8 cellular contexts compared by ENCODE assay signal in the genomic region with DNA sequence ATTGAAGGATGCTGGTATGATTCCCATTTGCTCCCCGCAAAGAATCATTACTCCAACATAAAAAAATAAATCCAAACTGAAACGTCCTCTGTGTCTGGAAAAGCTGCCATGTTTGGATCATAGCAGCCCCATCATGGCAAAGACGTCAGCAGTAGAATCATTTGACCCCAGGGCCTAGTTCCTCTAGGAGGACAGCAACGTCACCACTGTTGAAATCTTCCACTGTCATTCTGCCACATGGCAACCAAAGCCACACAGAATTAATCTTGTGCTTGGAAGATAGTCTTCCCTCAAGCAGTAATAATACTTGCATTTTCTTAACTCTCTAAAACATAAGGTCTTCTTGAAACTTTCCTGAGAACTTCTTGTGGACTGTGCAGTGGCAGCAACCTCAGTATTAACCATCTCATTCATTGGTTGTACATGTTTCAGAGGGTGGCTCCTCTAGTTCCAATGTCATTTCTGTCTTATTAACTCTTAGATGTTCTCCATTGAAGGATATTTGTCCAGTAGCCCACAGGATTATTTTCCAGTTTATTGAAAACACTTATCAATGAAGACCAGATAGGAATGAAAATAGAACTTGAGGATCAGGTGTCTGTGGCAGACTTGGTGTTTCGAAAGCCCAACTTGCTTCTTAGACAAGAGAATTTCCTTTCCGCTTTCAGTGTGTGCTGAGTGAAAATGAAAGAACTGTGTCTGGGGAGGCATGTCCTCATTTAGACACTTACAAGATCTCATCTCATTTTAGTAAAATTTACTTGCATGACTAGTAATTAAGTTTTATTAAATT. TPM values are rescaled to one million over a fixed set of nuclear protein-coding genes. Genes with fewer than 3 reads are reported as not detected.
DNase-seq lines count a peak whose midpoint lies in the region; ATAC-seq and TF ChIP-seq lines count a peak whose summit lies in the region.
"Had no signal": no experiment of that assay in that cellular context is flagged by ENCODE, and none has a peak within 500 bp of the region (broad histone marks: within the 10 kb centered on the region; RNA-seq: fewer than 3 reads in every experiment).

No MANE protein-coding gene starts in this region.

- H3K27ac ChIP-seq in MM.1S (ENCODE audit: low read length) (peak overlapping the region; percentile 52; the same call in 1 of the 2 replicates), colonic mucosa (no peak overlapping the region)
- H3K27ac ChIP-seq in CD4-positive, alpha-beta T cell (ENCODE audit: low read depth, low read length) = no peak overlapping the region
- H3K27ac ChIP-seq: adrenal gland had no signal

- H3K9ac ChIP-seq in MM.1S (ENCODE audit: low read length) (no peak overlapping the region), colonic mucosa (ENCODE audit: low read depth in 2 of 2, low read length in 2 of 2) (no peak overlapping the region)

- no peaks in the 10 kb centered on the region for H3K79me2 ChIP-seq in MM.1S (ENCODE audit: low read length)

- peak; percentile 97 for ATAC-seq in GM19324 (IDR thresholded peaks at IDR 0.05; ENCODE audit: low FRiP score, unreplicated experiment)
- ATAC-seq in HG02852 (IDR thresholded peaks at IDR 0.05; ENCODE audit: unreplicated experiment) = peak; percentile 99
- ATAC-seq in stimulated activated naive B cell treated with anti-CD40 and anti-IgM and Interleukin-4, amounts not matched to agents 10 μg/mL and 1 μg/mL and 100 μg/mL, for 72 hours (replicated peaks) = peak; percentile 80 to 84
- no peak for ATAC-seq in CD4-positive, alpha-beta T cell (ENCODE audit: poor library complexity)

- no peak overlapping the region for H2AFZ ChIP-seq in MM.1S (ENCODE audit: low read length)

- intact Hi-C loops in colonic mucosa (cut with DNase I) = no loop called here
- intact Hi-C loops in CD4-positive, alpha-beta T cell (cut with DNase I, micrococcal nuclease) = no loop called here

- peaks cover 2 to 7% of the 10 kb centered on the region in 2 donors for H3K36me3 Mint-ChIP-seq in stimulated activated naive B cell treated with anti-CD40 and anti-IgM and Interleukin-4, amounts not matched to agents 10 μg/mL and 1 μg/mL and 100 μg/mL, for 72 hours
- no peaks in the 10 kb centered on the region for H3K36me3 Mint-ChIP-seq in CD4-positive, alpha-beta T cell (ENCODE audit: low read depth)

- no peak overlapping the region for H3K27ac Mint-ChIP-seq in stimulated activated naive B cell treated with anti-CD40 and anti-IgM and Interleukin-4, amounts not matched to agents 10 μg/mL and 1 μg/mL and 100 μg/mL, for 72 hours
- H3K27ac Mint-ChIP-seq in CD4-positive, alpha-beta T cell = no peak overlapping the region

- H3K4me2 ChIP-seq in MM.1S (ENCODE audit: low read depth, low read length) = peak overlapping the region; percentile 58; the same call in 1 of the 2 replicates

- peaks cover 0 to 7% of the 10 kb centered on the region in 2 donors for H3K27me3 Mint-ChIP-seq in stimulated activated naive B cell treated with anti-CD40 and anti-IgM and Interleukin-4, amounts not matched to agents 10 μg/mL and 1 μg/mL and 100 μg/mL, for 72 hours
- peaks cover 17% of the 10 kb centered on the region for H3K27me3 Mint-ChIP-seq in CD4-positive, alpha-beta T cell

- peaks cover 3 to 5% of the 10 kb centered on the region in 2 donors for H3K9me3 Mint-ChIP-seq in stimulated activated naive B cell treated with anti-CD40 and anti-IgM and Interleukin-4, amounts not matched to agents 10 μg/mL and 1 μg/mL and 100 μg/mL, for 72 hours
- H3K9me3 Mint-ChIP-seq in CD4-positive, alpha-beta T cell = no peaks in the 10 kb centered on the region

- POLR2A ChIA-PET in CD4-positive, alpha-beta T cell (lab: Charles Lee) = no interaction called here

- H4K20me1 ChIP-seq in MM.1S (ENCODE audit: insufficient read depth, low read length) = no peaks in the 10 kb centered on the region

- DNase-seq in MM.1S = peak; percentile 86
- DNase-seq in stimulated activated naive B cell treated with anti-CD40 and anti-IgM and Interleukin-4, amounts not matched to agents 10 μg/mL and 1 μg/mL and 100 μg/mL, for 72 hours = no peak
- no peak for DNase-seq in colonic mucosa
- DNase-seq in CD4-positive, alpha-beta T cell = no peak
- no peak for DNase-seq in NCI-H1105 (lab: John Stamatoyannopoulos, UW)
- DNase-seq: adrenal gland had no signal

- H3K4me1 Mint-ChIP-seq in stimulated activated naive B cell treated with anti-CD40 and anti-IgM and Interleukin-4, amounts not matched to agents 10 μg/mL and 1 μg/mL and 100 μg/mL, for 72 hours = peaks cover 25 to 26% of the 10 kb centered on the region in 2 donors
- no peaks in the 10 kb centered on the region for H3K4me1 Mint-ChIP-seq in CD4-positive, alpha-beta T cell (ENCODE audit: low read depth)

- H3K36me3 ChIP-seq in MM.1S (replicated peaks; ENCODE audit: insufficient read depth, low read length) (no peaks in the 10 kb centered on the region), colonic mucosa (no peaks in the 10 kb centered on the region)
- H3K36me3 ChIP-seq: adrenal gland had no signal

- H3K9me3 ChIP-seq in MM.1S (replicated peaks; ENCODE audit: insufficient read depth, low read length) (no peaks in the 10 kb centered on the region), colonic mucosa (no peaks in the 10 kb centered on the region)
- H3K9me3 ChIP-seq in CD4-positive, alpha-beta T cell (ENCODE audit: control insufficient read depth, low read length) = no peaks in the 10 kb centered on the region
- H3K9me3 ChIP-seq: adrenal gland had no signal

- TF ChIP-seq CTCF in MM.1S (IDR thresholded peaks at IDR 0.05; ENCODE audit: low read length) (no peak), colonic mucosa (IDR thresholded peaks at IDR 0.05) (no peak)
- TF ChIP-seq CTCF in CD4-positive, alpha-beta T cell (IDR thresholded peaks at IDR 0.05) = no peak

- H3K27me3 ChIP-seq in MM.1S (replicated peaks; ENCODE audit: insufficient read depth, low read length) (no peaks in the 10 kb centered on the region), colonic mucosa (no peaks in the 10 kb centered on the region)
- no peaks in the 10 kb centered on the region for H3K27me3 ChIP-seq in CD4-positive, alpha-beta T cell (ENCODE audit: control insufficient read depth, insufficient read depth, low read length)
- H3K27me3 ChIP-seq: adrenal gland had no signal

- no peak overlapping the region for H3K4me3 Mint-ChIP-seq in stimulated activated naive B cell treated with anti-CD40 and anti-IgM and Interleukin-4, amounts not matched to agents 10 μg/mL and 1 μg/mL and 100 μg/mL, for 72 hours
- H3K4me3 Mint-ChIP-seq in CD4-positive, alpha-beta T cell = no peak overlapping the region

- CTCF ChIA-PET in CD4-positive, alpha-beta T cell (lab: Charles Lee) = no interaction called here

- H3K9me2 ChIP-seq in MM.1S (replicated peaks; ENCODE audit: insufficient read depth, low read length) = no peaks in the 10 kb centered on the region

- peaks cover 15% of the 10 kb centered on the region for H3K4me1 ChIP-seq in MM.1S (ENCODE audit: low read length)
- no peaks in the 10 kb centered on the region for H3K4me1 ChIP-seq in colonic mucosa
- H3K4me1 ChIP-seq: adrenal gland had no signal

- H3K4me3 ChIP-seq in MM.1S (ENCODE audit: low read length) (no peak overlapping the region), colonic mucosa (no peak overlapping the region)
- H3K4me3 ChIP-seq: adrenal gland had no signal

- peaks cover 5% of the 10 kb centered on the region; the same call in 1 of the 2 replicates for H3F3A ChIP-seq in MM.1S (ENCODE audit: insufficient read depth, low read length)

RNA-seq across cellular contexts. Expression of a gene that starts 28.8 kb away (rescaled TPM):
- total RNA-seq in colonic mucosa = under 1 TPM; 0.15 to 0.19 TPM
- total RNA-seq in CD4-positive, alpha-beta T cell = not detected
